Comparison of ENCODE assay signal across 11 cellular contexts in genomic region chr10:99234739-99235468, GRCh38. TPM values are rescaled to one million over a fixed set of nuclear protein-coding genes. Genes with fewer than 3 reads are reported as not detected.
A peak's percentile ranks its signal among the peaks of the same experiment; 100 is the strongest.
DNase-seq lines count a peak whose midpoint lies in the region; FAIRE-seq and TF ChIP-seq lines count a peak whose summit lies in the region.
"Had no signal": no experiment of that assay in that cellular context is flagged by ENCODE, and none has a peak within 500 bp of the region (broad histone marks: within the 10 kb centered on the region; RNA-seq: fewer than 3 reads in every experiment).

No MANE protein-coding gene starts in this region.

- H3K4me3 Mint-ChIP-seq in activated T-cell treated with anti-CD3 and anti-CD28 coated beads, Interleukin-2, amount 50 U/mL, for 24 hours = peak overlapping the region; percentile 72
- peak overlapping the region; percentile 51 for H3K4me3 Mint-ChIP-seq in astrocyte (ENCODE audit: unreplicated experiment)

- H3K4me2 ChIP-seq in astrocyte (ENCODE audit: low read length) = peak overlapping the region; percentile 89

- 2 to 5% methylated on average over 17 of the region's 17 CpGs for WGBS in lower leg skin, 2 donors

- peaks cover 9% of the 10 kb centered on the region for H3K4me1 ChIP-seq in astrocyte (ENCODE audit: insufficient read depth, low read length)
- H3K4me1 ChIP-seq in tibial artery = peaks cover 0 to 35% (median 21%) of the 10 kb centered on the region in 4 donors

- H3K4me1 Mint-ChIP-seq in activated T-cell treated with anti-CD3 and anti-CD28 coated beads, Interleukin-2, amount 50 U/mL, for 24 hours (ENCODE audit: low read depth) = peaks cover 32% of the 10 kb centered on the region
- H3K4me1 Mint-ChIP-seq in astrocyte (ENCODE audit: low read depth, unreplicated experiment) = peaks cover 5% of the 10 kb centered on the region

- H3K4me3 ChIP-seq in astrocyte (ENCODE audit: insufficient read depth, low read depth, low read length) (peak overlapping the region; percentile 44), tibial artery (peak overlapping the region; percentile 57 to 60), lower leg skin (ENCODE audit: low read depth, poor library complexity, severe bottlenecking) (no peak overlapping the region)

- H3K36me3 ChIP-seq in astrocyte (ENCODE audit: insufficient read depth, low read length) = no peaks in the 10 kb centered on the region
- H3K36me3 ChIP-seq in tibial artery = no peaks in the 10 kb centered on the region
- H3K36me3 ChIP-seq: right lobe of liver had no signal

- TF ChIP-seq POLR2A in lower leg skin (IDR thresholded peaks at IDR 0.05) = no peak

- TF ChIP-seq CTCF in astrocyte (IDR thresholded peaks at IDR 0.05; ENCODE audit: insufficient read depth, low read depth, low read length) (no peak), tibial artery (IDR thresholded peaks at IDR 0.05) (no peak), lower leg skin (IDR thresholded peaks at IDR 0.05) (no peak)

- H2AFZ ChIP-seq in astrocyte (ENCODE audit: low read depth, low read length) = no peak overlapping the region

- H3K27ac ChIP-seq in astrocyte (ENCODE audit: low read depth, low read length) (no peak overlapping the region), tibial artery (peak overlapping the region; percentile 70 to 86)
- H3K27ac ChIP-seq: right lobe of liver had no signal

- intact Hi-C loops in tibial artery (cut with DNase I; ENCODE audit: low total_unique reads) = no loop called here
- intact Hi-C loops in lower leg skin (cut with DNase I; ENCODE audit: low total_unique reads) = no loop called here

- no peak for DNase-seq in activated T-cell treated with anti-CD3 and anti-CD28 coated beads, Interleukin-2, amount 50 U/mL, for 24 hours
- DNase-seq in activated T-cell treated with anti-CD3 and anti-CD28 coated beads for 4 hours (no peak), astrocyte (ENCODE audit: low read depth) (no peak), left kidney (ENCODE audit: low read depth, low spot score) (peak; percentile 34), tibial artery (no peak), lower leg skin (ENCODE audit: low spot score in 2 of 2) (no peak), globus pallidus (ENCODE audit: low spot score) (no peak), NCI-H2227 treated with DMSO at 0.1 percent for 48 hours (lab: John Stamatoyannopoulos, UW) (no peak)
- DNase-seq: central memory CD4-positive, alpha-beta T cell had no signal

- H3K27me3 ChIP-seq in astrocyte (ENCODE audit: insufficient read depth, low read length) (peaks cover 77% of the 10 kb centered on the region), tibial artery (peaks cover 0 to 35% of the 10 kb centered on the region in 2 donors)

- peaks cover 87% of the 10 kb centered on the region for H3K27me3 Mint-ChIP-seq in activated T-cell treated with anti-CD3 and anti-CD28 coated beads, Interleukin-2, amount 50 U/mL, for 24 hours
- H3K27me3 Mint-ChIP-seq in astrocyte (ENCODE audit: low read depth, unreplicated experiment) = peaks cover 79% of the 10 kb centered on the region

- H4K20me1 ChIP-seq in astrocyte (ENCODE audit: insufficient read depth, low read length) = peaks cover 4% of the 10 kb centered on the region

- H3K27ac Mint-ChIP-seq in activated T-cell treated with anti-CD3 and anti-CD28 coated beads, Interleukin-2, amount 50 U/mL, for 24 hours = no peak overlapping the region
- H3K27ac Mint-ChIP-seq in astrocyte (ENCODE audit: unreplicated experiment) = no peak overlapping the region

- H3K9ac ChIP-seq in astrocyte (ENCODE audit: low read length) = no peak overlapping the region

- H3K36me3 Mint-ChIP-seq in activated T-cell treated with anti-CD3 and anti-CD28 coated beads, Interleukin-2, amount 50 U/mL, for 24 hours (ENCODE audit: low read depth) = no peaks in the 10 kb centered on the region
- no peaks in the 10 kb centered on the region for H3K36me3 Mint-ChIP-seq in astrocyte (ENCODE audit: low read depth, unreplicated experiment)

- H3K79me2 ChIP-seq in astrocyte (ENCODE audit: insufficient read depth, low read length) = no peaks in the 10 kb centered on the region

- H3K9me3 Mint-ChIP-seq in activated T-cell treated with anti-CD3 and anti-CD28 coated beads, Interleukin-2, amount 50 U/mL, for 24 hours = no peaks in the 10 kb centered on the region
- no peaks in the 10 kb centered on the region for H3K9me3 Mint-ChIP-seq in astrocyte (ENCODE audit: unreplicated experiment)

- no peaks in the 10 kb centered on the region for H3K9me3 ChIP-seq in astrocyte (ENCODE audit: insufficient read depth, low read depth, low read length)
- H3K9me3 ChIP-seq in tibial artery = no peaks in the 10 kb centered on the region
- H3K9me3 ChIP-seq: right lobe of liver had no signal

- FAIRE-seq in astrocyte (lab: Jason Lieb, UNC) = no peak

RNA-seq across cellular contexts. Expression of gene HPSE2, which starts 0.7 kb away (rescaled TPM):
- 0.14 TPM in 1 of 2 replicates, not detected in the other for total RNA-seq in astrocyte
- 1 to 10 TPM in 2 of 4 donors, under 1 TPM in 2; 0.57 to 3.6 (median 1.5) TPM for total RNA-seq in lower leg skin
- total RNA-seq: HT1080, right lobe of liver had no signal
